ENCODE assay signal across 24 cellular contexts in the genomic region with DNA sequence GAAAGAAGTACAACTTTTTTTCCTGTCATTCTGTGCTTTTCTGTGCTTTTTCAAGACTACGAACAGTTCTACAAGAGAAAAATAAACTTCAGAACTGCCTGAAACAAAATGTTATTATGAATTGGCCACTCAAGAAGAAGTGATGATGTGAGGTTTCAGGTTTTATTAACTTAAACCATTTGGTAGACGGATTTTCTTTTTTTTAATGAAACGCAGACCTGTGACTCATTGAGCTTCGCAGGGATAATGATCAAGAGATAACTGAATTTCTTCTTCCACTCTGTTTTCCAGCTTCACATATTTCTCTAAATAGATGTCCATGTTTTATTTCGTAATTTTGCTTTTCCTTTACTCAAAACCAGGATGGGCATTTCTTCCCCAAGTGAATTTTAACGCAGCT. TPM values are rescaled to one million over a fixed set of nuclear protein-coding genes. Genes with fewer than 3 reads are reported as not detected.
DNase-seq lines count a peak whose midpoint lies in the region; ATAC-seq, FAIRE-seq and TF ChIP-seq lines count a peak whose summit lies in the region.
"Had no signal": no experiment of that assay in that cellular context is flagged by ENCODE, and none has a peak within 500 bp of the region (broad histone marks: within the 10 kb centered on the region; RNA-seq: fewer than 3 reads in every experiment).

No MANE protein-coding gene starts in this region.

- no peak for FAIRE-seq in GM12892 (lab: Jason Lieb, UNC)
- FAIRE-seq: A204.1, G401.6, HTR-8/SVneo, K562 had no signal

- DNase-seq in GM23248 (peak; percentile 13), adipocyte (ENCODE audit: low read depth) (peak; percentile 8), fibroblast of peridontal ligament (ENCODE audit: extremely low read depth) (peak; percentile 24), MG63 (no peak), GM12892 (ENCODE audit: insufficient read length) (no peak), activated gamma-delta T cell treated with Interleukin-2 at 50 U/mL for 16 hours (no peak)
- DNase-seq: ACHN; AML-193; Calu3; CD4-positive, alpha-beta memory T cell; DMS53; DND-41; GOT3; H7; HFFc6; IMR-90 had no signal

- no peak overlapping the region for H3K27ac ChIP-seq in GM23248
- H3K27ac ChIP-seq: BLaER1 had no signal

- WGBS in GM23248 (ENCODE audit: low coverage in 1 of 2, low lambda C conversion rate in 2 of 2, missing lambda C conversion rate in 2 of 2), 2 experiments = 12% methylated on average over 6 of the region's 6 CpGs

- no peak overlapping the region for H2AFZ ChIP-seq in GM23248

- ATAC-seq in HG02884 (IDR thresholded peaks at IDR 0.05; ENCODE audit: unreplicated experiment) = no peak
- ATAC-seq: HCT116, K562 had no signal

- H3K9me3 ChIP-seq in GM23248 (ENCODE audit: low read depth) = no peaks in the 10 kb centered on the region
- peaks cover 16% of the 10 kb centered on the region for H3K9me3 ChIP-seq in adipocyte (ENCODE audit: control insufficient read depth, low read length)
- no peaks in the 10 kb centered on the region for H3K9me3 ChIP-seq in MG63

- H3K4me1 ChIP-seq in GM23248 (ENCODE audit: insufficient read depth) (no peaks in the 10 kb centered on the region), adipocyte (ENCODE audit: control insufficient read depth, insufficient read depth, low read length) (no peaks in the 10 kb centered on the region)
- H3K4me1 ChIP-seq: BLaER1 had no signal

- H3K79me2 ChIP-seq in GM23248 (ENCODE audit: insufficient read depth) = no peaks in the 10 kb centered on the region

- H3K9me2 ChIP-seq in GM23248 (ENCODE audit: insufficient read depth) = no peaks in the 10 kb centered on the region

- H3K4me3 ChIP-seq in GM23248 (no peak overlapping the region), adipocyte (ENCODE audit: low read length) (no peak overlapping the region), MG63 (no peak overlapping the region)
- H3K4me3 ChIP-seq: BLaER1, K562 had no signal

- H3K9ac ChIP-seq in GM23248 (no peak overlapping the region), adipocyte (ENCODE audit: low read length) (no peak overlapping the region)
- H3K9ac ChIP-seq: BLaER1 had no signal

- H3K36me3 ChIP-seq in GM23248 (ENCODE audit: low read depth) (no peaks in the 10 kb centered on the region), adipocyte (ENCODE audit: control insufficient read depth, insufficient read depth, low read length, severe bottlenecking) (no peaks in the 10 kb centered on the region), MG63 (no peaks in the 10 kb centered on the region)
- H3K36me3 ChIP-seq: BLaER1 had no signal

- H3F3A ChIP-seq in GM23248 (ENCODE audit: insufficient read depth) = no peaks in the 10 kb centered on the region

- H4K20me1 ChIP-seq in GM23248 (ENCODE audit: insufficient read depth) = no peaks in the 10 kb centered on the region
- H4K20me1 ChIP-seq: BLaER1 had no signal

- H3K27me3 ChIP-seq in GM23248 (replicated peaks; ENCODE audit: insufficient read depth) (peaks cover 23% of the 10 kb centered on the region), adipocyte (replicated peaks; ENCODE audit: control insufficient read depth, insufficient read depth, low read length) (peaks cover 33% of the 10 kb centered on the region), MG63 (no peaks in the 10 kb centered on the region)
- H3K27me3 ChIP-seq: BLaER1 had no signal

- in situ Hi-C loops in GM23248 (cut with MboI) = loop anchor here (25.0 kb wide), 1 partner anchor 690 kb away; no protein-coding TSS in a partner anchor

- no peak for TF ChIP-seq POLR2A in GM12892 (IDR thresholded peaks at IDR 0.05; ENCODE audit: low read depth, low read length)

- H3K4me2 ChIP-seq in GM23248 (ENCODE audit: unreplicated experiment) = no peak overlapping the region
- H3K4me2 ChIP-seq: BLaER1 had no signal

RNA-seq across cellular contexts. Expression of a gene that starts 32.7 kb away (rescaled TPM):
- not detected in 2 replicates for total RNA-seq in GM23248 (2014; rRNA removed; shearing (Covaris generic))
- not detected in 2 replicates for polyA plus RNA-seq in GM23248 (2016; fragmentation: Nextera tagmentation; extraction: Ambion mirVana)
- not detected in 2 replicates for total RNA-seq in MG63 (2014; rRNA removed; shearing (Covaris generic); ENCODE audit: low replicate concordance)
- not detected for polyA plus RNA-seq in GM12892 (2012; ENCODE audit: missing spikeins)
- total RNA-seq: Calu3; CD4-positive, alpha-beta memory T cell; HFFc6; IMR-90; K562 had no signal
- polyA plus RNA-seq: CD14-positive monocyte; CD4-positive, alpha-beta memory T cell; IMR-90; K562 had no signal

RNA-seq across cellular contexts. Expression of a gene that starts 42.0 kb away (rescaled TPM):
- 20.7 and 28.7 TPM in 2 replicates for total RNA-seq in GM23248 (2014; rRNA removed; shearing (Covaris generic))
- polyA plus RNA-seq in GM23248 (2016; fragmentation: Nextera tagmentation; extraction: Ambion mirVana) = 22.6 and 24.4 TPM in 2 replicates
- 41.8 and 46.6 TPM in 2 replicates for total RNA-seq in MG63 (2014; rRNA removed; shearing (Covaris generic); ENCODE audit: low replicate concordance)
- polyA plus RNA-seq in GM12892 (2012; ENCODE audit: missing spikeins) = 4.5 TPM
- total RNA-seq: CD4-positive, alpha-beta memory T cell had no signal
- polyA plus RNA-seq: CD14-positive monocyte; CD4-positive, alpha-beta memory T cell had no signal

Comparison
In these comparisons a context has a peak if more than half of its experiments do, and no peak if none do; other contexts are left out.
1. DNase-seq: peak in GM23248 (single experiment), adipocyte (single experiment) and fibroblast of peridontal ligament (single experiment); none in MG63 (single experiment), GM12892 (single experiment) and activated gamma-delta T cell treated with Interleukin-2 at 50 U/mL for 16 hours (single experiment).